In genomic region chr10:45199380-45199740, GRCh38 we compare ENCODE assay signal across 17 cellular contexts.
DNase-seq lines count a peak whose midpoint lies in the region; FAIRE-seq and TF ChIP-seq lines count a peak whose summit lies in the region.
"Had no signal": no experiment of that assay in that cellular context is flagged by ENCODE, and none has a peak within 500 bp of the region (broad histone marks: within the 10 kb centered on the region; RNA-seq: fewer than 3 reads in every experiment).

No MANE protein-coding gene starts in this region.

- H3K27me3 Mint-ChIP-seq in chondrocyte (ENCODE audit: low read depth) (peaks cover 26% of the 10 kb centered on the region), neural progenitor cell (ENCODE audit: insufficient read depth, low read depth) (no peaks in the 10 kb centered on the region)

- no peak overlapping the region for H3K4me2 ChIP-seq in neural progenitor cell
- H3K4me2 ChIP-seq: A549 had no signal

- no peaks in the 10 kb centered on the region for H3K36me3 Mint-ChIP-seq in chondrocyte (ENCODE audit: low read depth)
- no peaks in the 10 kb centered on the region for H3K36me3 Mint-ChIP-seq in neural progenitor cell
- H3K36me3 Mint-ChIP-seq: CD4-positive, alpha-beta memory T cell had no signal

- no peaks in the 10 kb centered on the region for H3K27me3 ChIP-seq in neural progenitor cell
- H3K27me3 ChIP-seq: BE2C had no signal

- no peak overlapping the region for H3K4me3 ChIP-seq in neural progenitor cell
- H3K4me3 ChIP-seq: A549 had no signal

- no peak overlapping the region for H2AFZ ChIP-seq in neural progenitor cell (replicated peaks)

- no peaks in the 10 kb centered on the region for H3K9me3 Mint-ChIP-seq in chondrocyte (ENCODE audit: low read depth)
- H3K9me3 Mint-ChIP-seq in neural progenitor cell: no peaks in the 10 kb centered on the region
- H3K9me3 Mint-ChIP-seq: CD4-positive, alpha-beta memory T cell; H9 had no signal

- no peaks in the 10 kb centered on the region for H3K36me3 ChIP-seq in neural progenitor cell
- H3K36me3 ChIP-seq: BE2C had no signal

- H3K27ac Mint-ChIP-seq in chondrocyte (ENCODE audit: unreplicated experiment) (no peak overlapping the region), neural progenitor cell (peak overlapping the region; percentile 27)
- H3K27ac Mint-ChIP-seq: CD4-positive, alpha-beta memory T cell; H9 had no signal

- DNase-seq in D341Med (ENCODE audit: low spot score) (peak; percentile 18), D721Med (ENCODE audit: insufficient read length, low spot score) (peak; percentile 32), chondrocyte (ENCODE audit: low spot score) (peak; percentile 87), neural progenitor cell (ENCODE audit: low spot score) (no peak), SKM-1 treated with dmso at 0.1 percent for 144 hours (lab: John Stamatoyannopoulos, UW; ENCODE audit: unreplicated experiment) (no peak), germinal center (ENCODE audit: low spot score) (no peak)
- DNase-seq: BE2C; CD4-positive, alpha-beta memory T cell; DND-41; GDM1; GOT3 had no signal

- TF ChIP-seq CTCF in D721Med (IDR thresholded peaks at IDR 0.05; ENCODE audit: insufficient read depth, missing control alignments) (no peak), chondrocyte (IDR thresholded peaks at IDR 0.05) (no peak), neural progenitor cell (IDR thresholded peaks at IDR 0.05) (no peak)

- no peaks in the 10 kb centered on the region for H3K9me3 ChIP-seq in neural progenitor cell (ENCODE audit: low read depth)
- H3K9me3 ChIP-seq: A549, BE2C had no signal

- no peak overlapping the region for H3K9ac ChIP-seq in neural progenitor cell

- H3F3A ChIP-seq in neural progenitor cell (ENCODE audit: low read depth): no peaks in the 10 kb centered on the region

- no peak overlapping the region for H3K4me3 Mint-ChIP-seq in chondrocyte (ENCODE audit: unreplicated experiment)
- H3K4me3 Mint-ChIP-seq in neural progenitor cell: no peak overlapping the region
- H3K4me3 Mint-ChIP-seq: CD4-positive, alpha-beta memory T cell; H9 had no signal

- no peaks in the 10 kb centered on the region for H4K20me1 ChIP-seq in neural progenitor cell (ENCODE audit: low read depth)

- H3K4me1 ChIP-seq in neural progenitor cell: no peaks in the 10 kb centered on the region
- H3K4me1 ChIP-seq: A549, BE2C had no signal

- H3K4me1 Mint-ChIP-seq in chondrocyte (ENCODE audit: low read depth) (no peaks in the 10 kb centered on the region), neural progenitor cell (no peaks in the 10 kb centered on the region)
- H3K4me1 Mint-ChIP-seq: H9 had no signal

- no peak for FAIRE-seq in D721Med (lab: Jason Lieb, UNC)
- FAIRE-seq: A549, GM12892, HepG2, HTR-8/SVneo had no signal

- H3K79me2 ChIP-seq in neural progenitor cell (ENCODE audit: low read depth): no peaks in the 10 kb centered on the region

- no peak overlapping the region for H3K27ac ChIP-seq in neural progenitor cell
- H3K27ac ChIP-seq: A549, C4-2B had no signal

Comparison
In these comparisons a context has a peak if more than half of its experiments do, and no peak if none do; other contexts are left out.
1. DNase-seq: peak in D341Med (single experiment), D721Med (single experiment) and chondrocyte (single experiment); none in neural progenitor cell (single experiment), SKM-1 treated with dmso at 0.1 percent for 144 hours (single experiment) and germinal center (single experiment).